In the genomic region with DNA sequence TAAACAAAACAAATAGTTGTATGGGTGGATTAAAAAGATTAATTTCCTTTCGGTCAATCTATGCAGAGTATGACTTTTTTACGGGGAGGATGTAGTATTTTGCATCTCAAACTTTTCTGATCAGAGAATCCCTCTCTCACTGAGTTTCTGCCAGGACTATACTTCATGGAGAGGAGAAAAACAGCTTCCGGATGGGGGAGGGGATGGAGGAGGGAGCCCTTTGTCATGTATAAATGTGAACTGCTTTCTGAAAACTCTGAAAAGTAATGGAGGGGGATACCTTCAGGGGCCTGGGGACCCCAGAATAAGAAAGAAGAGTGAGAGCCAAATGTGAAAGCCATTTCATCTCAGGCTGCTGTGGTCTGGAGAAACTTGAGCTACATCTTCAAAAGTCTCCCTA, we compare ENCODE assay signal across 25 cellular contexts.
DNase-seq lines count a peak whose midpoint lies in the region; ATAC-seq and TF ChIP-seq lines count a peak whose summit lies in the region.
"Had no signal": no experiment of that assay in that cellular context is flagged by ENCODE, and none has a peak within 500 bp of the region (broad histone marks: within the 10 kb centered on the region; RNA-seq: fewer than 3 reads in every experiment).

No MANE protein-coding gene starts in this region.

- H3K9me3 ChIP-seq in iPS-18a (ENCODE audit: control insufficient read depth, low read depth, low read length) = no peaks in the 10 kb centered on the region
- H3K9me3 ChIP-seq: A549, HAP-1, SJSA1 had no signal

- no peaks in the 10 kb centered on the region for H3K36me3 ChIP-seq in iPS-18a (ENCODE audit: control insufficient read depth, low read depth, low read length)
- H3K36me3 ChIP-seq: BLaER1 treated with 17β-estradiol and CSF1 and Interleukin-3, amounts not matched to agents 10 nM and 100 nM; HAP-1; SJSA1 had no signal

- CTCF ChIA-PET in WTC11 (lab: Charles Lee) = interaction anchor here (1.5 kb wide), 1 partner anchor 134 kb away, joined by 4 read pairs; no protein-coding TSS in a partner anchor

- H3K36me3 Mint-ChIP-seq in WTC11 = peaks cover 2% of the 10 kb centered on the region
- H3K36me3 Mint-ChIP-seq in nephron progenitor cell (ENCODE audit: low read depth) = no peaks in the 10 kb centered on the region

- peak overlapping the region; percentile 9 for H3K9ac ChIP-seq in iPS-18a (ENCODE audit: low read length)
- H3K9ac ChIP-seq: BLaER1 treated with 17β-estradiol and CSF1 and Interleukin-3, amounts not matched to agents 10 nM and 100 nM had no signal

- TF ChIP-seq CTCF in WTC11 (IDR thresholded peaks at IDR 0.05) = no peak
- no peak for TF ChIP-seq CTCF in nephron progenitor cell (IDR thresholded peaks at IDR 0.05)

- H3K4me3 Mint-ChIP-seq in WTC11 (peak overlapping the region; percentile 44; the same call in 1 of the 2 replicates), nephron progenitor cell (no peak overlapping the region)
- H3K4me3 Mint-ChIP-seq: CD4-positive, alpha-beta T cell; HFFc6 had no signal

- no peaks in the 10 kb centered on the region for H3K27me3 ChIP-seq in iPS-18a (ENCODE audit: control insufficient read depth, insufficient read depth, low read length)
- H3K27me3 ChIP-seq: BLaER1 treated with 17β-estradiol and CSF1 and Interleukin-3, amounts not matched to agents 10 nM and 100 nM; SJSA1 had no signal

- peaks cover 22% of the 10 kb centered on the region for H3K4me1 ChIP-seq in iPS-18a (ENCODE audit: control insufficient read depth, low read depth, low read length)
- H3K4me1 ChIP-seq: A549; BLaER1 treated with 17β-estradiol and CSF1 and Interleukin-3, amounts not matched to agents 10 nM and 100 nM; HAP-1; SJSA1 had no signal

- H3K4me1 Mint-ChIP-seq in WTC11 (peaks cover 38% of the 10 kb centered on the region), nephron progenitor cell (peaks cover 15% of the 10 kb centered on the region)

- ATAC-seq in WTC11 (peak; percentile 66), HG03378 (IDR thresholded peaks at IDR 0.05; ENCODE audit: unreplicated experiment) (no peak), GM18858 (IDR thresholded peaks at IDR 0.05; ENCODE audit: unreplicated experiment) (no peak)
- ATAC-seq: A549 had no signal

- peak overlapping the region; percentile 11 for H3K4me3 ChIP-seq in iPS-18a (ENCODE audit: low read length)
- H3K4me3 ChIP-seq: A549; BLaER1 treated with 17β-estradiol and CSF1 and Interleukin-3, amounts not matched to agents 10 nM and 100 nM; HAP-1; SJSA1 had no signal

- H3K9me3 Mint-ChIP-seq in WTC11 (peaks cover 9% of the 10 kb centered on the region), nephron progenitor cell (peaks cover 7% of the 10 kb centered on the region)

- H3K27ac Mint-ChIP-seq in WTC11 (peak overlapping the region; percentile 92), nephron progenitor cell (peak overlapping the region; percentile 15)
- H3K27ac Mint-ChIP-seq: CD4-positive, alpha-beta T cell; HFFc6 had no signal

- H3K27me3 Mint-ChIP-seq in WTC11 (ENCODE audit: low read depth) = peaks cover 4% of the 10 kb centered on the region; the same call in 1 of the 2 replicates
- H3K27me3 Mint-ChIP-seq in nephron progenitor cell (ENCODE audit: low read depth, poor library complexity) = peaks cover 4% of the 10 kb centered on the region

- H3K27ac ChIP-seq in iPS-18a (ENCODE audit: low read length) = no peak overlapping the region
- H3K27ac ChIP-seq: A549; BLaER1 treated with 17β-estradiol and CSF1 and Interleukin-3, amounts not matched to agents 10 nM and 100 nM; HL-60; SJSA1 had no signal

- POLR2A ChIA-PET in WTC11 (lab: Charles Lee) = interaction anchor here (0.8 kb wide), 1 partner anchor 21 kb away, joined by 3 read pairs; no protein-coding TSS in a partner anchor

- DNase-seq in WTC11 (ENCODE audit: low spot score) (peak; percentile 40), nephron progenitor cell (no peak), DMS79 treated with DMSO at 0.1 percent for 48 hours (lab: John Stamatoyannopoulos, UW) (no peak), Kasumi-1 (lab: John Stamatoyannopoulos, UW) (no peak)
- DNase-seq: AML-193; CD4-positive, alpha-beta T cell; EL; GF-D8; HFFc6; NCI-H1092; NCI-H1417 treated with DMSO at 0.1 percent for 48 hours; NCI-H1694 treated with DMSO at 0.1 percent for 48 hours; NCI-H2081; NCI-H2227 treated with DMSO at 0.1 percent for 48 hours; NCI-H526 treated with DMSO at 0.1 percent for 48 hours; Right ventricle myocardium superior; RPMI8226 had no signal

TF ChIP-seq in WTC11, 78 proteins besides CTCF, POLR2A, EP300 and RAD21:
- TF ChIP-seq GRHL2 (CRISPR knock-in tag; IDR thresholded peaks at IDR 0.05; ENCODE audit: insufficient replicate concordance, severe bottlenecking) = no peak
- TF ChIP-seq JAZF1 (CRISPR knock-in tag; IDR thresholded peaks at IDR 0.05) = no peak
- TF ChIP-seq GTF2I (CRISPR knock-in tag; conservative IDR thresholded peaks at IDR 0.05) = no peak
- TF ChIP-seq ZNF138 (CRISPR knock-in tag; conservative IDR thresholded peaks at IDR 0.05) = no peak
- TF ChIP-seq HMGA2 (CRISPR knock-in tag; IDR thresholded peaks at IDR 0.05) = no peak
- TF ChIP-seq JUN (CRISPR knock-in tag; IDR thresholded peaks at IDR 0.05) = no peak
- no peak for TF ChIP-seq ATF1 (CRISPR knock-in tag; IDR thresholded peaks at IDR 0.05)
